In the genomic region with DNA sequence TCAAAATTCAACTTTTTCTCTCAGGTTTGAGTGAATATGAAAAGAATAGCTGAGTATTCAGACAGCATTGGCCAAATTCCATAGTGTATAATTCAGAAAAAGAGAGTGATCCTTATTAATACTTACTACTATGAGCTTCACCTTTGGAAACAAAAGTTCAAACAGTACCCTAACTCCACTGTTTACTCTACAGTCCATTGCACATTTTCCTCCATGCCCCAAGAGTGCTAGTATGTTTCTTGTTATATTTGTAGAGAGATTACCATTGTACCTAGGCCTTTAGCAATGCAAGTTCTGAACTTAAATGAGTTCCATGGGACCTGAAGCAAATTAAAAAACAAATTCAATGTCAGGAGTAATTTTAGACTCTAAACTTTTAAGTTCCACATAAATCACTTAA, we compare ENCODE assay signal across 9 cellular contexts. TPM values are rescaled to one million over a fixed set of nuclear protein-coding genes. Genes with fewer than 3 reads are reported as not detected.
"Had no signal": no experiment of that assay in that cellular context is flagged by ENCODE, and none has a peak within 500 bp of the region (broad histone marks: within the 10 kb centered on the region; RNA-seq: fewer than 3 reads in every experiment).

No MANE protein-coding gene starts in this region.

- H3K27ac ChIP-seq: GM23248, KMS-11 had no signal

- H2AFZ ChIP-seq: GM23248 had no signal

- ATAC-seq: HCT116 had no signal

- H3K4me1 ChIP-seq: HAP-1 had no signal

- H3K36me3 ChIP-seq: HAP-1 had no signal

- H3K9me3 ChIP-seq: HAP-1 had no signal

- H3K4me2 ChIP-seq: KMS-11 had no signal

- H3K9me3 Mint-ChIP-seq: IgD-negative memory B cell had no signal

- H3K4me3 ChIP-seq: GM23248, HAP-1 had no signal

- H3K4me1 Mint-ChIP-seq: IgD-negative memory B cell had no signal

- H3K4me3 Mint-ChIP-seq: IgD-negative memory B cell had no signal

- H3K27ac Mint-ChIP-seq: IgD-negative memory B cell had no signal

- H3K27me3 Mint-ChIP-seq: IgD-negative memory B cell had no signal

- H3K9ac ChIP-seq: GM23248, KMS-11 had no signal

- FAIRE-seq: HTR-8/SVneo had no signal

- DNase-seq: GM23248, GOT3, H7, KBM-7 had no signal

RNA-seq across cellular contexts. Expression of a gene that starts 48.1 kb away (rescaled TPM):
- polyA plus RNA-seq: IgD-negative memory B cell had no signal
